1 cellular context compared by ENCODE assay signal in the genomic region with DNA sequence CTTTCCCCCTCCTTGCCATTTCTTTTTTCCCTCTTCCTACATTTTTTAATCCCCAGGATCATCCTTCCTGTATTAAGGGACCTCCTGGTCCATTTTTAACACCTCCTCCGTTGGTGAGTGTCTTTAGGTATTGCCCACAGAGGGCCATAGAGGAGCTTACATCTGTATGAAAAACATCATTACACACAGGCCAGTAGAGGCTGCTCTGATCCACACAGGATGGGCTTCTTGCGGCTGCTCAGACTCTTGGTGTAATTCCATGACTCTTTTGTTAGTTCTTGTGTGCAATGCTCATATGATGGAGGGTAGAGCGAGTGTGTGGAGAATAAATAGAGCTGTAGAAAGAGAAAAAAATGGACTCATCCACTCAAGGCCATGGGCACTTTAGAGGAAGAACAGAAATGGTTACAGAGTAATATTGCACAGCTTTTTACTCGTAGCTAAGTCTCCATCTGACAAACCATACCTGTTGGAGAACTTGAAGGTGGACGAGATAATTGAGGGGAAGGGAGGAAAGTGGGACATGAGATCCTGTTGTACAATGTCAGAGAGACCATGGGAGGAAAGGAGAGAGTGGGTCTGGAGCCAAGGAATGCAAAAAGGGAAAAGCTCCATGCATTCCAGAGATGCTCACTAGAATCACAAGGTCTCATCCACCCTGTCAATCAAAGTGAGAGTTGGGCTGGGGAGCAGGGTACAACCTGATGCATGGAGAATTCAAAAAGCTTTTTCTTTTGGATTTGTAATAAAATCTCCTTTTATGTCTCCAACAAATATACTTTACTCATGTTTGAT.
TF ChIP-seq lines count a peak whose summit lies in the region.

No MANE protein-coding gene starts in this region.

TF ChIP-seq in SK-N-SH, 30 proteins besides CTCF, POLR2A, EP300 and RAD21 (continued from another document):
- TF ChIP-seq CHD2 (IDR thresholded peaks at IDR 0.05; ENCODE audit: low read length, partially characterized antibody), result no peak
- TF ChIP-seq SIN3A (IDR thresholded peaks at IDR 0.05; ENCODE audit: borderline replicate concordance, low read depth, low read length), result no peak
- TF ChIP-seq, protein P1, sequence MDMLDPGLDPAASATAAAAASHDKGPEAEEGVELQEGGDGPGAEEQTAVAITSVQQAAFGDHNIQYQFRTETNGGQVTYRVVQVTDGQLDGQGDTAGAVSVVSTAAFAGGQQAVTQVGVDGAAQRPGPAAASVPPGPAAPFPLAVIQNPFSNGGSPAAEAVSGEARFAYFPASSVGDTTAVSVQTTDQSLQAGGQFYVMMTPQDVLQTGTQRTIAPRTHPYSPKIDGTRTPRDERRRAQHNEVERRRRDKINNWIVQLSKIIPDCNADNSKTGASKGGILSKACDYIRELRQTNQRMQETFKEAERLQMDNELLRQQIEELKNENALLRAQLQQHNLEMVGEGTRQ (IDR thresholded peaks at IDR 0.05; ENCODE audit: borderline replicate concordance, low read depth, low read length), result no peak
